Comparison of ENCODE assay signal across 10 cellular contexts in the genomic region with DNA sequence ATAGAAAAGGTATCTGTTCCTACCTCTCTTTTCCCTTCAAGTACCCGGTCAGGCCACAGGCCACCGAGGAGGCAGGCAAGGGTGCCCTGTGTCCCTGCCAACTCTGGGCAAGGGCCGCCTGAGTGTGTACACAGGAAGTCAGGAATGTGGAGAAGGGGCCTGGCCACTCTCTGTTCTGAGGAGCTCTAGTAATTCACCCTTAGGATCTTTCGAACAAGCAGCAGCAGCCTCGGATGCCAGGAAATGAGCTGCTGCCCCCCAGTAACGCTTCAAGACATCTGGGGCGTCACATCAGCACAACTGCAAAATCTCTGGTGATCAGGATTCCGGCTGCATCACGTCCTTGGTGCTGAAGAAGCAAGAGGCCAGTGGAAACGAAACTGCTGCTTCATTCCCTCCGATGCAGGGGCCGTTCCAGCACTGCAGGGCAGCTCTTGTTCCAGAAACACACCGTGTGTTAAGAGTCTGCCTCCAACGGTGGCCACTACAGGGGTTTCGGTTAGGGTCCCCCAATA. TPM values are rescaled to one million over a fixed set of nuclear protein-coding genes. Genes with fewer than 3 reads are reported as not detected.
A peak's percentile ranks its signal among the peaks of the same experiment; 100 is the strongest.
DNase-seq lines count a peak whose midpoint lies in the region; ATAC-seq and TF ChIP-seq lines count a peak whose summit lies in the region.
"Had no signal": no experiment of that assay in that cellular context is flagged by ENCODE, and none has a peak within 500 bp of the region (broad histone marks: within the 10 kb centered on the region; RNA-seq: fewer than 3 reads in every experiment).

No MANE protein-coding gene starts in this region.

- H4K20me1 ChIP-seq in Loucy (ENCODE audit: insufficient read depth, low read length, poor library complexity, severe bottlenecking): no peaks in the 10 kb centered on the region

- peaks cover 26 to 30% (median 27%) of the 10 kb centered on the region in 3 donors for H3K4me1 Mint-ChIP-seq in naive B cell

- 0 out of 2 replicates have a peak, but pooled peaks cover 6% of the 10 kb centered on the region for H3K9me3 ChIP-seq in Loucy (ENCODE audit: insufficient read depth, low read depth, low read length)
- no peaks in the 10 kb centered on the region for H3K9me3 ChIP-seq in esophagus squamous epithelium
- H3K9me3 ChIP-seq: HAP-1 had no signal

- DNase-seq in esophagus squamous epithelium (lab: John Stamatoyannopoulos, UW) (no peak), naive B cell (no peak), NCI-H2107 treated with DMSO at 0.1 percent for 48 hours (lab: John Stamatoyannopoulos, UW; ENCODE audit: unreplicated experiment) (no peak)
- DNase-seq: COR-L47 had no signal

- no peaks in the 10 kb centered on the region for H3F3A ChIP-seq in Loucy (ENCODE audit: low read depth)

- TF ChIP-seq CTCF in Loucy (conservative IDR thresholded peaks at IDR 0.05; ENCODE audit: low read length) (no peak), esophagus squamous epithelium (IDR thresholded peaks at IDR 0.05) (no peak)

- peak overlapping the region; percentile 79 for H3K4me2 ChIP-seq in Loucy (ENCODE audit: low read depth, low read length, poor library complexity, severe bottlenecking)

- H2AFZ ChIP-seq in ACC112 (ENCODE audit: low read length, unreplicated experiment): no peak overlapping the region
- H2AFZ ChIP-seq in Loucy (ENCODE audit: low read length): no peak overlapping the region

- H3K9me2 ChIP-seq in Loucy (replicated peaks; ENCODE audit: low read depth, low read length): no peaks in the 10 kb centered on the region

- intact Hi-C loops in esophagus squamous epithelium (cut with DNase I): no loop called here

- H3K36me3 Mint-ChIP-seq in naive B cell: peaks cover 0 to 6% of the 10 kb centered on the region in 2 donors

- H3K79me2 ChIP-seq in ACC112 (ENCODE audit: control insufficient read depth, insufficient read depth, low read length, unreplicated experiment) (peaks cover 40% of the 10 kb centered on the region), Loucy (ENCODE audit: insufficient read depth, low read length) (peaks cover 66% of the 10 kb centered on the region)

- H3K36me3 ChIP-seq in ACC112 (ENCODE audit: insufficient read depth, low read length): no peaks in the 10 kb centered on the region
- no peaks in the 10 kb centered on the region for H3K36me3 ChIP-seq in Loucy (ENCODE audit: insufficient read depth, low read length)
- peaks cover 0 to 13% (median 0%) of the 10 kb centered on the region in 3 donors for H3K36me3 ChIP-seq in esophagus squamous epithelium
- H3K36me3 ChIP-seq: HAP-1 had no signal

- H3K4me3 ChIP-seq in ACC112 (ENCODE audit: low read depth, low read length) (peak overlapping the region; percentile 86), Loucy (ENCODE audit: low read length, poor library complexity, severe bottlenecking) (peak overlapping the region; percentile 79), esophagus squamous epithelium (peak overlapping the region in 3 of 4 donors; percentile 64 to 86 (median 79))

- WGBS in esophagus squamous epithelium, 2 donors: 30 to 69% methylated on average over 6 to 10 of the region's 15 CpGs

- H3K4me3 Mint-ChIP-seq in naive B cell: peak overlapping the region in 3 of 8 donors; percentile 48 to 91 (median 86)

- H3K27ac ChIP-seq in ACC112 (ENCODE audit: low read depth, low read length): peak overlapping the region; percentile 67; the same call in 1 of the 2 replicates
- peak overlapping the region; percentile 29 to 95 (median 88) for H3K27ac ChIP-seq in esophagus squamous epithelium

- ATAC-seq in naive B cell (ENCODE audit: low read depth in 2 of 2) (no peak), GM19324 (IDR thresholded peaks at IDR 0.05; ENCODE audit: low FRiP score, unreplicated experiment) (no peak), HG02885 (IDR thresholded peaks at IDR 0.05; ENCODE audit: poor library complexity, unreplicated experiment) (no peak), HG02938 (IDR thresholded peaks at IDR 0.05; ENCODE audit: unreplicated experiment) (no peak)

- peak overlapping the region; percentile 74 for H3K9ac ChIP-seq in Loucy (ENCODE audit: low read depth, low read length, poor library complexity, severe bottlenecking)

- no peaks in the 10 kb centered on the region for H3K27me3 Mint-ChIP-seq in naive B cell

- peaks cover 0 to 7% (median 5%) of the 10 kb centered on the region in 7 donors for H3K9me3 Mint-ChIP-seq in naive B cell

- peak in 1 of 4 donors; percentile 25 for TF ChIP-seq POLR2A in esophagus squamous epithelium (IDR thresholded peaks at IDR 0.05)

- no peaks in the 10 kb centered on the region for H3K27me3 ChIP-seq in ACC112 (ENCODE audit: insufficient read depth, low read length)
- H3K27me3 ChIP-seq in Loucy (ENCODE audit: insufficient read depth, low read length, poor library complexity, severe bottlenecking): no peaks in the 10 kb centered on the region
- H3K27me3 ChIP-seq in esophagus squamous epithelium: peaks cover 0 to 7% (median 0%) of the 10 kb centered on the region in 4 donors

- peaks cover 6% of the 10 kb centered on the region for H3K4me1 ChIP-seq in ACC112 (ENCODE audit: control insufficient read depth, insufficient read depth, low read length, unreplicated experiment)
- peaks cover 30% of the 10 kb centered on the region for H3K4me1 ChIP-seq in Loucy (ENCODE audit: insufficient read depth, low read length, poor library complexity, severe bottlenecking)
- peaks cover 14 to 46% (median 17%) of the 10 kb centered on the region in 3 donors for H3K4me1 ChIP-seq in esophagus squamous epithelium

- peak overlapping the region in 4 of 6 donors; percentile 19 to 72 (median 31) for H3K27ac Mint-ChIP-seq in naive B cell

RNA-seq across cellular contexts. Expression of gene RAB20, which starts 2.0 kb away (rescaled TPM):
- 1 to 10 TPM; 1.3 to 7.2 (median 4.3) TPM for total RNA-seq in esophagus squamous epithelium
- 1 to 10 TPM in 3 of 6 donors, under 1 TPM in 2, not detected in 1; 0.74 to 3.4 (median 2.0) TPM for polyA plus RNA-seq in naive B cell (ENCODE audit: low read depth in 6 of 6)

RNA-seq across cellular contexts. Expression of gene NAXD, which starts 55.9 kb away (rescaled TPM):
- total RNA-seq in esophagus squamous epithelium: 10 to 100 TPM; 14.5 to 25.2 (median 17.4) TPM
- 10 to 100 TPM; 10.8 to 23.1 (median 15.4) TPM for polyA plus RNA-seq in naive B cell (ENCODE audit: low read depth in 6 of 6)
